In genomic region chr2:1742300-1742679, GRCh38 we compare ENCODE assay signal across 11 cellular contexts. TPM values are rescaled to one million over a fixed set of nuclear protein-coding genes. Genes with fewer than 3 reads are reported as not detected.
A peak's percentile ranks its signal among the peaks of the same experiment; 100 is the strongest.
DNase-seq lines count a peak whose midpoint lies in the region; ATAC-seq and TF ChIP-seq lines count a peak whose summit lies in the region.
"Had no signal": no experiment of that assay in that cellular context is flagged by ENCODE, and none has a peak within 500 bp of the region (broad histone marks: within the 10 kb centered on the region; RNA-seq: fewer than 3 reads in every experiment).

No MANE protein-coding gene starts in this region.

- DNase-seq in RPMI7951 (ENCODE audit: low read depth) = peak; percentile 47
- DNase-seq in epithelial cell of proximal tubule (ENCODE audit: low read depth) = no peak
- peak in 1 of 10 donors; percentile 27 for DNase-seq in naive thymus-derived CD8-positive, alpha-beta T cell
- DNase-seq in stimulated activated CD4-positive, alpha-beta T cell treated with anti-CD3 and anti-CD28 coated beads, Interleukin-4, amount 100 ng/mL, for 4 hours = no peak
- DNase-seq: COR-L47, NCI-H82 had no signal

- peaks cover 13 to 53% (median 42%) of the 10 kb centered on the region in 5 donors for H3K27me3 Mint-ChIP-seq in naive thymus-derived CD8-positive, alpha-beta T cell

- H3K4me3 Mint-ChIP-seq in naive thymus-derived CD8-positive, alpha-beta T cell = peak overlapping the region in 8 of 10 donors; percentile 15 to 81 (median 70)

- H3K27ac Mint-ChIP-seq in naive thymus-derived CD8-positive, alpha-beta T cell = peak overlapping the region in 3 of 10 donors; percentile 49 to 71 (median 56)

- peak overlapping the region; percentile 99 for H3K27ac ChIP-seq in ACC112 (ENCODE audit: low read depth, low read length)
- H3K27ac ChIP-seq: HL-60 had no signal

- POLR2A ChIA-PET in naive thymus-derived CD8-positive, alpha-beta T cell (lab: Charles Lee) = no interaction called here

- no peaks in the 10 kb centered on the region for H3K9me3 Mint-ChIP-seq in naive thymus-derived CD8-positive, alpha-beta T cell

- peaks cover 65% of the 10 kb centered on the region for H3K79me2 ChIP-seq in ACC112 (ENCODE audit: control insufficient read depth, insufficient read depth, low read length, unreplicated experiment)

- H3K4me1 Mint-ChIP-seq in naive thymus-derived CD8-positive, alpha-beta T cell = peaks cover 0 to 14% (median 8%) of the 10 kb centered on the region in 4 donors

- H3K4me3 ChIP-seq in ACC112 (ENCODE audit: low read depth, low read length) (peak overlapping the region; percentile 98), epithelial cell of proximal tubule (ENCODE audit: low read depth, low read length) (peak overlapping the region; percentile 80)

- no peak for ATAC-seq in naive thymus-derived CD8-positive, alpha-beta T cell
- ATAC-seq in HG03280 (IDR thresholded peaks at IDR 0.05; ENCODE audit: unreplicated experiment) (no peak), GM19452 (IDR thresholded peaks at IDR 0.05; ENCODE audit: unreplicated experiment) (no peak), GM18520 (IDR thresholded peaks at IDR 0.05; ENCODE audit: unreplicated experiment) (no peak)

- no peaks in the 10 kb centered on the region for H3K36me3 Mint-ChIP-seq in naive thymus-derived CD8-positive, alpha-beta T cell

- H3K4me1 ChIP-seq in ACC112 (ENCODE audit: control insufficient read depth, insufficient read depth, low read length, unreplicated experiment) = peaks cover 46% of the 10 kb centered on the region

- H2AFZ ChIP-seq in ACC112 (ENCODE audit: low read length, unreplicated experiment) = peak overlapping the region; percentile 9

- no peaks in the 10 kb centered on the region for H3K27me3 ChIP-seq in ACC112 (ENCODE audit: insufficient read depth, low read length)

- 0 out of 2 replicates have a peak, but pooled peaks cover 3% of the 10 kb centered on the region for H3K36me3 ChIP-seq in ACC112 (ENCODE audit: insufficient read depth, low read length)

- TF ChIP-seq CTCF in epithelial cell of proximal tubule (conservative IDR thresholded peaks at IDR 0.05; ENCODE audit: low read depth, low read length) = no peak

RNA-seq across cellular contexts. Expression of gene PXDN, which starts 2.0 kb away (rescaled TPM):
- total RNA-seq in RPMI7951 (2014; rRNA removed; shearing (Covaris generic)) = 272 and 304 TPM in 2 replicates
- total RNA-seq in epithelial cell of proximal tubule = 195 and 197 TPM in 2 replicates
- total RNA-seq in naive thymus-derived CD8-positive, alpha-beta T cell = 1 to 10 TPM in 1 of 2 experiments, under 1 TPM in 1; 0.42 to 1.1 TPM
- polyA plus RNA-seq in naive thymus-derived CD8-positive, alpha-beta T cell = 1 to 10 TPM; 1.4 to 2.0 (median 1.9) TPM

Comparison
In these comparisons a context has a peak if more than half of its experiments do, and no peak if none do; other contexts are left out.
1. RNA of gene PXDN, which starts 2.0 kb away (total RNA-seq): 272 to 304 TPM in RPMI7951 and 195 to 197 TPM in epithelial cell of proximal tubule; 0.42 to 1.1 TPM in naive thymus-derived CD8-positive, alpha-beta T cell; every median in the first group is over 10 times any median in the second.